ENCODE assay signal across 1 cellular context in the genomic region with DNA sequence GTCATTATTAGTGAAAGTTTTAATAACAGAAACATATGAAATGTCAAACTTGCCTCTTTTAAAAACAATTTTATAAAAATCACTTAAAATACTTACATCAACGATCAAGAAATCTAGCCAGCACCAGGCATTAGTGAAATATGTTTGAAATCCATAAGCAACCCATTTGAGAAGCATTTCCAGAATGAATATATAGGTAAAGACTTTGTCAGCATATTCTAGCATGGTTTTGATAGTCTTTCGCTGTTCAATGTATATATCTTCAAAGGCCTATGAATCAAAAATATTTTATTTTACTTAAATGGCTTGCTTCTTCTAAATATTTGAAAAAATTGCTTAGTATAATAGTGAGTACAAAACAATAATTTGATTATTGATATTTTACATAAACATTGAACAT.
TF ChIP-seq lines count a peak whose summit lies in the region.

No MANE protein-coding gene starts in this region.

TF ChIP-seq in HepG2, 621 proteins besides CTCF, POLR2A, EP300 and RAD21 (continued from another document):
- TF ChIP-seq, protein P1, sequence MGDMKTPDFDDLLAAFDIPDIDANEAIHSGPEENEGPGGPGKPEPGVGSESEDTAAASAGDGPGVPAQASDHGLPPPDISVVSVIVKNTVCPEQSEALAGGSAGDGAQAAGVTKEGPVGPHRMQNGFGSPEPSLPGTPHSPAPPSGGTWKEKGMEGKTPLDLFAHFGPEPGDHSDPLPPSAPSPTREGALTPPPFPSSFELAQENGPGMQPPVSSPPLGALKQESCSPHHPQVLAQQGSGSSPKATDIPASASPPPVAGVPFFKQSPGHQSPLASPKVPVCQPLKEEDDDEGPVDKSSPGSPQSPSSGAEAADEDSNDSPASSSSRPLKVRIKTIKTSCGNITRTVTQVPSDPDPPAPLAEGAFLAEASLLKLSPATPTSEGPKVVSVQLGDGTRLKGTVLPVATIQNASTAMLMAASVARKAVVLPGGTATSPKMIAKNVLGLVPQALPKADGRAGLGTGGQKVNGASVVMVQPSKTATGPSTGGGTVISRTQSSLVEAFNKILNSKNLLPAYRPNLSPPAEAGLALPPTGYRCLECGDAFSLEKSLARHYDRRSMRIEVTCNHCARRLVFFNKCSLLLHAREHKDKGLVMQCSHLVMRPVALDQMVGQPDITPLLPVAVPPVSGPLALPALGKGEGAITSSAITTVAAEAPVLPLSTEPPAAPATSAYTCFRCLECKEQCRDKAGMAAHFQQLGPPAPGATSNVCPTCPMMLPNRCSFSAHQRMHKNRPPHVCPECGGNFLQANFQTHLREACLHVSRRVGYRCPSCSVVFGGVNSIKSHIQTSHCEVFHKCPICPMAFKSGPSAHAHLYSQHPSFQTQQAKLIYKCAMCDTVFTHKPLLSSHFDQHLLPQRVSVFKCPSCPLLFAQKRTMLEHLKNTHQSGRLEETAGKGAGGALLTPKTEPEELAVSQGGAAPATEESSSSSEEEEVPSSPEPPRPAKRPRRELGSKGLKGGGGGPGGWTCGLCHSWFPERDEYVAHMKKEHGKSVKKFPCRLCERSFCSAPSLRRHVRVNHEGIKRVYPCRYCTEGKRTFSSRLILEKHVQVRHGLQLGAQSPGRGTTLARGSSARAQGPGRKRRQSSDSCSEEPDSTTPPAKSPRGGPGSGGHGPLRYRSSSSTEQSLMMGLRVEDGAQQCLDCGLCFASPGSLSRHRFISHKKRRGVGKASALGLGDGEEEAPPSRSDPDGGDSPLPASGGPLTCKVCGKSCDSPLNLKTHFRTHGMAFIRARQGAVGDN (CRISPR knock-in tag; IDR thresholded peaks at IDR 0.05): no peak
- no peak for TF ChIP-seq ZXDC (CRISPR knock-in tag; IDR thresholded peaks at IDR 0.05)
- TF ChIP-seq ZSCAN12 (CRISPR knock-in tag; IDR thresholded peaks at IDR 0.05): no peak
- TF ChIP-seq, protein P2, sequence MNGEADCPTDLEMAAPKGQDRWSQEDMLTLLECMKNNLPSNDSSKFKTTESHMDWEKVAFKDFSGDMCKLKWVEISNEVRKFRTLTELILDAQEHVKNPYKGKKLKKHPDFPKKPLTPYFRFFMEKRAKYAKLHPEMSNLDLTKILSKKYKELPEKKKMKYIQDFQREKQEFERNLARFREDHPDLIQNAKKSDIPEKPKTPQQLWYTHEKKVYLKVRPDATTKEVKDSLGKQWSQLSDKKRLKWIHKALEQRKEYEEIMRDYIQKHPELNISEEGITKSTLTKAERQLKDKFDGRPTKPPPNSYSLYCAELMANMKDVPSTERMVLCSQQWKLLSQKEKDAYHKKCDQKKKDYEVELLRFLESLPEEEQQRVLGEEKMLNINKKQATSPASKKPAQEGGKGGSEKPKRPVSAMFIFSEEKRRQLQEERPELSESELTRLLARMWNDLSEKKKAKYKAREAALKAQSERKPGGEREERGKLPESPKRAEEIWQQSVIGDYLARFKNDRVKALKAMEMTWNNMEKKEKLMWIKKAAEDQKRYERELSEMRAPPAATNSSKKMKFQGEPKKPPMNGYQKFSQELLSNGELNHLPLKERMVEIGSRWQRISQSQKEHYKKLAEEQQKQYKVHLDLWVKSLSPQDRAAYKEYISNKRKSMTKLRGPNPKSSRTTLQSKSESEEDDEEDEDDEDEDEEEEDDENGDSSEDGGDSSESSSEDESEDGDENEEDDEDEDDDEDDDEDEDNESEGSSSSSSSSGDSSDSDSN (CRISPR knock-in tag; IDR thresholded peaks at IDR 0.05): no peak
- TF ChIP-seq, protein P3, sequence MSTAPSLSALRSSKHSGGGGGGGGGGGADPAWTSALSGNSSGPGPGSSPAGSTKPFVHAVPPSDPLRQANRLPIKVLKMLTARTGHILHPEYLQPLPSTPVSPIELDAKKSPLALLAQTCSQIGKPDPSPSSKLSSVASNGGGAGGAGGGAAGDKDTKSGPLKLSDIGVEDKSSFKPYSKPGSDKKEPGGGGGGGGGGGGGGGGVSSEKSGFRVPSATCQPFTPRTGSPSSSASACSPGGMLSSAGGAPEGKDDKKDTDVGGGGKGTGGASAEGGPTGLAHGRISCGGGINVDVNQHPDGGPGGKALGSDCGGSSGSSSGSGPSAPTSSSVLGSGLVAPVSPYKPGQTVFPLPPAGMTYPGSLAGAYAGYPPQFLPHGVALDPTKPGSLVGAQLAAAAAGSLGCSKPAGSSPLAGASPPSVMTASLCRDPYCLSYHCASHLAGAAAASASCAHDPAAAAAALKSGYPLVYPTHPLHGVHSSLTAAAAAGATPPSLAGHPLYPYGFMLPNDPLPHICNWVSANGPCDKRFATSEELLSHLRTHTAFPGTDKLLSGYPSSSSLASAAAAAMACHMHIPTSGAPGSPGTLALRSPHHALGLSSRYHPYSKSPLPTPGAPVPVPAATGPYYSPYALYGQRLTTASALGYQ (CRISPR knock-in tag; IDR thresholded peaks at IDR 0.05): peak; percentile 0; the same call in 1 of the 2 replicates
- no peak for TF ChIP-seq ZNF546 (CRISPR knock-in tag; conservative IDR thresholded peaks at IDR 0.05)
- TF ChIP-seq ZSCAN31 (CRISPR knock-in tag; IDR thresholded peaks at IDR 0.05; ENCODE audit: low read depth): no peak
- no peak for TF ChIP-seq NFE2 (CRISPR knock-in tag; IDR thresholded peaks at IDR 0.05)
- TF ChIP-seq ZC3H13 (CRISPR knock-in tag; IDR thresholded peaks at IDR 0.05): no peak
- TF ChIP-seq ZNF83 (CRISPR knock-in tag; IDR thresholded peaks at IDR 0.05; ENCODE audit: borderline replicate concordance): no peak
- no peak for TF ChIP-seq SIN3B (IDR thresholded peaks at IDR 0.05; ENCODE audit: low read length)
- no peak for TF ChIP-seq KLF11 (CRISPR knock-in tag; IDR thresholded peaks at IDR 0.05)
- TF ChIP-seq ZSCAN9 (CRISPR knock-in tag; IDR thresholded peaks at IDR 0.05; ENCODE audit: borderline replicate concordance): no peak
- TF ChIP-seq, protein P4, sequence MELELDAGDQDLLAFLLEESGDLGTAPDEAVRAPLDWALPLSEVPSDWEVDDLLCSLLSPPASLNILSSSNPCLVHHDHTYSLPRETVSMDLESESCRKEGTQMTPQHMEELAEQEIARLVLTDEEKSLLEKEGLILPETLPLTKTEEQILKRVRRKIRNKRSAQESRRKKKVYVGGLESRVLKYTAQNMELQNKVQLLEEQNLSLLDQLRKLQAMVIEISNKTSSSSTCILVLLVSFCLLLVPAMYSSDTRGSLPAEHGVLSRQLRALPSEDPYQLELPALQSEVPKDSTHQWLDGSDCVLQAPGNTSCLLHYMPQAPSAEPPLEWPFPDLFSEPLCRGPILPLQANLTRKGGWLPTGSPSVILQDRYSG (CRISPR knock-in tag; IDR thresholded peaks at IDR 0.05): no peak
- TF ChIP-seq MAFF (IDR thresholded peaks at IDR 0.05; ENCODE audit: low read depth, low read length): peak; percentile 40; the same call in 1 of the 2 replicates
- no peak for TF ChIP-seq ARNT (IDR thresholded peaks at IDR 0.05)
- TF ChIP-seq ZBTB46 (CRISPR knock-in tag; IDR thresholded peaks at IDR 0.05; ENCODE audit: borderline replicate concordance): no peak
- no peak for TF ChIP-seq U2AF1 (optimal IDR thresholded peaks at IDR 0.05; ENCODE audit: low read depth, low read length)
- TF ChIP-seq, protein P5, sequence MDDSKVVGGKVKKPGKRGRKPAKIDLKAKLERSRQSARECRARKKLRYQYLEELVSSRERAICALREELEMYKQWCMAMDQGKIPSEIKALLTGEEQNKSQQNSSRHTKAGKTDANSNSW (CRISPR knock-in tag; IDR thresholded peaks at IDR 0.05; ENCODE audit: borderline replicate concordance): no peak
- no peak for TF ChIP-seq ZNF280D (CRISPR knock-in tag; IDR thresholded peaks at IDR 0.05)
- TF ChIP-seq ZNF20 (CRISPR knock-in tag; IDR thresholded peaks at IDR 0.05): no peak
- no peak for TF ChIP-seq RAD51 (IDR thresholded peaks at IDR 0.05; ENCODE audit: borderline replicate concordance)
